In genomic region chr14:69500736-69501135, GRCh38 we compare ENCODE assay signal across 30 cellular contexts. TPM values are rescaled to one million over a fixed set of nuclear protein-coding genes. Genes with fewer than 3 reads are reported as not detected.
DNase-seq lines count a peak whose midpoint lies in the region; ATAC-seq, FAIRE-seq and TF ChIP-seq lines count a peak whose summit lies in the region.
"Had no signal": no experiment of that assay in that cellular context is flagged by ENCODE, and none has a peak within 500 bp of the region (broad histone marks: within the 10 kb centered on the region; RNA-seq: fewer than 3 reads in every experiment).

No MANE protein-coding gene starts in this region.

- no peak for DNase-seq in Right ventricle myocardium superior
- no peak for DNase-seq in left cardiac atrium
- peak; percentile 45 for DNase-seq in RWPE2 (ENCODE audit: low spot score)
- DNase-seq in left ventricle myocardium superior: no peak
- DNase-seq in urothelium cell line (ENCODE audit: low spot score): no peak
- DNase-seq in activated naive CD4-positive, alpha-beta T cell (lab: John Stamatoyannopoulos, UW): no peak
- no peak for DNase-seq in SIG-M5 treated with dmso at 0.1 percent for 504 hours (lab: John Stamatoyannopoulos, UW; ENCODE audit: unreplicated experiment)
- DNase-seq: activated B cell treated with CpG ODN at 0.5 μM for 24 hours; activated CD8-positive, alpha-beta memory T cell treated with anti-CD3 and anti-CD28 coated beads, Interleukin-2, amount 10 ng/mL, durations not matched to agents 7 days and 5 days; activated naive CD4-positive, alpha-beta T cell treated with anti-CD3 and anti-CD28 coated beads, Interleukin-2, amount 50 U/mL, for 16 hours; amniotic stem cell; Caco-2; foreskin melanocyte; GM23248; HFFc6; Kasumi-1; mesendoderm; NCI-H1930; NCI-H510A; SJCRH30; stimulated activated CD4-positive, alpha-beta T cell treated with anti-CD3 and anti-CD28 coated beads, Interleukin-15, amount 100 ng/mL, for 24 hours; stimulated activated naive B cell treated with anti-CD40 and anti-IgM and Interleukin-4, amounts not matched to agents 10 μg/mL and 1 μg/mL and 100 μg/mL, for 72 hours; T-helper 1 cell had no signal

- intact Hi-C loops in Right ventricle myocardium superior (cut with DNase I): no loop called here
- intact Hi-C loops in left cardiac atrium (cut with DNase I): no loop called here
- intact Hi-C loops in left ventricle myocardium superior (cut with micrococcal nuclease): no loop called here

- no peaks in the 10 kb centered on the region for H3K4me1 ChIP-seq in RWPE2 (ENCODE audit: insufficient read depth, poor library complexity, severe bottlenecking)
- H3K4me1 ChIP-seq: BLaER1 treated with 17β-estradiol and CSF1 and Interleukin-3, amounts not matched to agents 10 nM and 100 nM; Caco-2 had no signal

- no peaks in the 10 kb centered on the region for H3K36me3 ChIP-seq in RWPE2 (ENCODE audit: low read depth)
- H3K36me3 ChIP-seq: BLaER1 treated with 17β-estradiol and CSF1 and Interleukin-3, amounts not matched to agents 10 nM and 100 nM; esophagus muscularis mucosa; SJCRH30 had no signal

- no peak overlapping the region for H3K27ac ChIP-seq in RWPE2 (ENCODE audit: poor library complexity, severe bottlenecking)
- H3K27ac ChIP-seq: BLaER1 treated with 17β-estradiol and CSF1 and Interleukin-3, amounts not matched to agents 10 nM and 100 nM; esophagus muscularis mucosa; GM23248; SJCRH30 had no signal

- H3K27me3 ChIP-seq in RWPE2 (ENCODE audit: insufficient read depth, poor library complexity, severe bottlenecking): no peaks in the 10 kb centered on the region
- H3K27me3 ChIP-seq: BLaER1 treated with 17β-estradiol and CSF1 and Interleukin-3, amounts not matched to agents 10 nM and 100 nM; SJCRH30 had no signal

- H3K4me3 ChIP-seq in RWPE2 (ENCODE audit: severe bottlenecking): no peak overlapping the region
- H3K4me3 ChIP-seq: BLaER1 treated with 17β-estradiol and CSF1 and Interleukin-3, amounts not matched to agents 10 nM and 100 nM; esophagus muscularis mucosa; GM23248; SJCRH30 had no signal

- peak; percentile 91 for FAIRE-seq in urothelium cell line (lab: Jason Lieb, UNC)
- FAIRE-seq: bronchial epithelial cell had no signal

- H3K9me3 ChIP-seq in RWPE2 (ENCODE audit: severe bottlenecking): no peaks in the 10 kb centered on the region
- H3K9me3 ChIP-seq: BLaER1 treated with 17β-estradiol and CSF1 and Interleukin-3, amounts not matched to agents 10 nM and 100 nM; Caco-2; esophagus muscularis mucosa; SJCRH30 had no signal

- ATAC-seq in Right ventricle myocardium superior (ENCODE audit: poor library complexity): peak; percentile 24
- ATAC-seq in left cardiac atrium: no peak
- ATAC-seq in RWPE2 (ENCODE audit: low read depth): peak; percentile 20; the same call in 1 of the 3 replicates
- peak; percentile 15 for ATAC-seq in left ventricle myocardium superior
- ATAC-seq in GM19328 (IDR thresholded peaks at IDR 0.05; ENCODE audit: unreplicated experiment): no peak
- ATAC-seq: activated CD8-positive, alpha-beta memory T cell treated with anti-CD3 and anti-CD28 coated beads, Interleukin-2, amount 10 ng/mL, durations not matched to agents 7 days and 5 days; left colon; Panc1; stimulated activated naive B cell treated with anti-CD40 and anti-IgM and Interleukin-4, amounts not matched to agents 10 μg/mL and 1 μg/mL and 100 μg/mL, for 72 hours had no signal

- no peak for TF ChIP-seq CTCF in RWPE2 (IDR thresholded peaks at IDR 0.05; ENCODE audit: poor library complexity, severe bottlenecking)

RNA-seq across cellular contexts. Expression of gene PLEKHD1, which starts 16.2 kb away (rescaled TPM):
- 0.22 TPM for total RNA-seq in Right ventricle myocardium superior
- under 1 TPM; 0.15 to 0.24 TPM for total RNA-seq in left cardiac atrium
- 0.37 TPM for total RNA-seq in left ventricle myocardium superior
- total RNA-seq: activated T-helper 1 cell treated with anti-CD3 and anti-CD28 coated beads, Interleukin-12 subunit alpha, Interleukin-12 subunit beta, Interleukin-2, Interleukin-4 antibody, amounts not matched to agents 30 ng/mL and 10 ng/mL and 1 ng/mL, durations not matched to agents 14 hours and 24 hours and 36 hours; GM23248 had no signal

Comparison
In these comparisons a context has a peak if more than half of its experiments do, and no peak if none do; other contexts are left out.
1. ATAC-seq: peak in Right ventricle myocardium superior (single experiment), RWPE2 (single experiment) and left ventricle myocardium superior (single experiment); none in left cardiac atrium (0 of 2) and GM19328 (single experiment).